ENCODE assay signal across 7 cellular contexts in the genomic region with DNA sequence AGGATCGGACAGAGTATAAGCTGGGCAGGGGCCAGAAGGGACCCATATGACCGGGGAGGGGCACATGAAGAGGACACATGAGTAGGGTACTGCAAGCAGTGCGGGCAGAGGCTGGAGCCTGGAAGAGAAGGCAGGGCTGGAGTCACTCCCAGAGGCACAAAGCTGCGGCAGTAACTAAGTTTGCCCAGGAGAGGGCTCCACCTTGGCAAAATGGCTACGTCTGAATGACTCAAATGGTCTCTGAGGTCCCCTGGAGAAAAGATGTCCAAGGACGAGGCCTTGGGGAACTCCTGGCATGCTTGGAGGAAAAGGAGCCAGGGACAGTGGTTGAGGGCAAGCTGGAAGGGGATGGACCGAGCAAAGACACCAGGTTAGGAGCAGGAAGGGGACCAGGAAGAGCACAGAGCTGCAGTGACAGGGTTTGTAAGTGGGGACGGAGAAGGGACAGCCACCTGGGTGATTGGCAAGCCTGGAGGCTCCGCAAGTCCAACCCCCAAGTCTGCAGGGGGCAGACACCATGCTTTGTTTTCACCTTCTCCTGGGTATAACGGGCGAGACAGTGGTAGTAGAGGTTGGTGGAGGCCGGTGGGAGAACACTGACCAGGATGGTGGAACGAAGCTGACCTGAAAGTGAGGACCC.
DNase-seq lines count a peak whose midpoint lies in the region; ATAC-seq and TF ChIP-seq lines count a peak whose summit lies in the region.

No MANE protein-coding gene starts in this region.

- ATAC-seq in HG02870 (IDR thresholded peaks at IDR 0.05; ENCODE audit: unreplicated experiment): no peak

- in situ Hi-C loops in astrocyte of the spinal cord (cut with HindIII; ENCODE audit: low sequenced_read_pairs): no loop called here

- DNase-seq in NCI-H1105 treated with DMSO at 0.1 percent for 48 hours (lab: John Stamatoyannopoulos, UW) (peak; percentile 52), T-helper 9 cell (peak; percentile 42), astrocyte of the spinal cord (ENCODE audit: low read depth, low spot score) (peak; percentile 40), iPS-NIHi11 (ENCODE audit: low spot score) (peak; percentile 90)
- DNase-seq in stimulated activated CD4-positive, alpha-beta T cell treated with anti-CD3 and anti-CD28 coated beads, Interleukin-15, amount 100 ng/mL, for 24 hours: peak; percentile 74

- TF ChIP-seq CTCF in GM12873 (IDR thresholded peaks at IDR 0.05; ENCODE audit: insufficient read depth, low read depth, low read length, missing control alignments): peak; percentile 92
- peak; percentile 91 for TF ChIP-seq CTCF in astrocyte of the spinal cord (IDR thresholded peaks at IDR 0.05; ENCODE audit: low read depth, low read length)

- no peak overlapping the region for H3K4me3 ChIP-seq in astrocyte of the spinal cord (ENCODE audit: low read depth, low read length)

Comparison
In these comparisons a context has a peak if more than half of its experiments do, and no peak if none do; other contexts are left out.
1. DNase-seq: peak in every context shown above with its lines; median percentile 90 in iPS-NIHi11; 74 in stimulated activated CD4-positive, alpha-beta T cell treated with anti-CD3 and anti-CD28 coated beads, Interleukin-15, amount 100 ng/mL, for 24 hours; 52 in NCI-H1105 treated with DMSO at 0.1 percent for 48 hours; 42 in T-helper 9 cell; 40 in astrocyte of the spinal cord.